In genomic region chr9:2802494-2802921, GRCh38 we compare ENCODE assay signal across 16 cellular contexts. TPM values are rescaled to one million over a fixed set of nuclear protein-coding genes. Genes with fewer than 3 reads are reported as not detected.
DNase-seq lines count a peak whose midpoint lies in the region; ATAC-seq and TF ChIP-seq lines count a peak whose summit lies in the region.
"Had no signal": no experiment of that assay in that cellular context is flagged by ENCODE, and none has a peak within 500 bp of the region (broad histone marks: within the 10 kb centered on the region; RNA-seq: fewer than 3 reads in every experiment).

No MANE protein-coding gene starts in this region.

- H3K9me3 ChIP-seq in PC-3 (ENCODE audit: low read length) (no peaks in the 10 kb centered on the region), osteoblast (ENCODE audit: low read depth, low read length) (no peaks in the 10 kb centered on the region)
- H3K9me3 ChIP-seq: ascending aorta had no signal

- BruUV-seq in PC-3 (replicated peaks; lab: Mats Ljungman, UMichigan), result no TSS peak

- ATAC-seq in PC-3, result peak; percentile 46
- ATAC-seq in HG02852 (IDR thresholded peaks at IDR 0.05; ENCODE audit: unreplicated experiment), result no peak
- ATAC-seq in HG03139 (IDR thresholded peaks at IDR 0.05; ENCODE audit: unreplicated experiment), result no peak

- TF ChIP-seq CTCF in PC-3 (conservative IDR thresholded peaks at IDR 0.05; ENCODE audit: low read depth, low read length) (no peak), osteoblast (IDR thresholded peaks at IDR 0.05; ENCODE audit: extremely low read depth, low read depth, low read length) (no peak)

- H3K27me3 ChIP-seq in PC-3 (ENCODE audit: low read length) (no peaks in the 10 kb centered on the region), osteoblast (ENCODE audit: insufficient read depth, low read length) (no peaks in the 10 kb centered on the region)
- H3K27me3 ChIP-seq: ascending aorta had no signal

- H3K4me1 ChIP-seq in PC-3 (ENCODE audit: insufficient read depth, low read length) (0 out of 2 replicates have a peak, but pooled peaks cover 8% of the 10 kb centered on the region), osteoblast (ENCODE audit: insufficient read depth, low read length) (peaks cover 23% of the 10 kb centered on the region)

- H3K79me2 ChIP-seq in PC-3 (ENCODE audit: low read length) (no peaks in the 10 kb centered on the region), osteoblast (ENCODE audit: insufficient read depth, low read length) (no peaks in the 10 kb centered on the region)

- CTCF ChIA-PET in PC-3 (lab: Charles Lee), result no interaction called here

- H3K9ac ChIP-seq in PC-3 (ENCODE audit: low read length), result no peak overlapping the region

- H4K20me1 ChIP-seq in PC-3 (ENCODE audit: low read length) (no peaks in the 10 kb centered on the region), osteoblast (ENCODE audit: insufficient read depth, low read length) (no peaks in the 10 kb centered on the region)

- H3K36me3 ChIP-seq in PC-3 (ENCODE audit: low read depth, low read length) (peaks cover 65% of the 10 kb centered on the region), osteoblast (ENCODE audit: insufficient read depth, low read length) (peaks cover 79% of the 10 kb centered on the region)

- H2AFZ ChIP-seq in PC-3 (ENCODE audit: low read length) (no peak overlapping the region), osteoblast (ENCODE audit: low read length) (no peak overlapping the region)

- intact Hi-C loops in PC-3 (cut with micrococcal nuclease), result no loop called here

- no peaks in the 10 kb centered on the region for H3F3A ChIP-seq in PC-3 (ENCODE audit: low read length, unreplicated experiment)

- peak overlapping the region; percentile 60 for H3K27ac ChIP-seq in PC-3 (ENCODE audit: low read length)
- peak overlapping the region; percentile 88 for H3K27ac ChIP-seq in epithelial cell of prostate
- peak overlapping the region; percentile 89 for H3K27ac ChIP-seq in osteoblast (ENCODE audit: low read depth, low read length)
- H3K27ac ChIP-seq: ascending aorta had no signal

- POLR2A ChIA-PET in PC-3 (lab: Charles Lee; ENCODE audit: unreplicated experiment), result no interaction called here

- DNase-seq in SIG-M5 treated with dmso at 0.1 percent for 504 hours (lab: John Stamatoyannopoulos, UW; ENCODE audit: unreplicated experiment), result peak; percentile 10
- no peak for DNase-seq in SIG-M5 (lab: John Stamatoyannopoulos, UW)
- DNase-seq in PC-3, result peak; percentile 42
- no peak for DNase-seq in epithelial cell of prostate (ENCODE audit: low read depth, low spot score)
- peak; percentile 72 for DNase-seq in osteoblast (ENCODE audit: insufficient read length, low spot score, missing footprints)
- DNase-seq in middle frontal gyrus (ENCODE audit: extremely low spot score, low spot score), result no peak
- DNase-seq: 8988T; activated gamma-delta T cell; CD8-positive, alpha-beta memory T cell; cortex of kidney; DND-41; NCI-H187; SHP77 had no signal

- H3K4me3 ChIP-seq in PC-3 (ENCODE audit: low read length) (no peak overlapping the region), osteoblast (ENCODE audit: insufficient read depth, low read length) (no peak overlapping the region)
- H3K4me3 ChIP-seq: ascending aorta had no signal

- H3K4me2 ChIP-seq in PC-3 (ENCODE audit: low read length), result no peak overlapping the region
- no peak overlapping the region for H3K4me2 ChIP-seq in osteoblast (ENCODE audit: insufficient read depth, low read length)

- no peaks in the 10 kb centered on the region for H3K9me2 ChIP-seq in PC-3 (replicated peaks; ENCODE audit: low read length)

RNA-seq across cellular contexts. Expression of gene PUM3, which starts 41.4 kb away (rescaled TPM):
- total RNA-seq in PC-3 (2014; rRNA removed) (34.4 and 45.5 TPM in 2 replicates), osteoblast (35.4 and 40.2 TPM in 2 replicates)

Comparison
In these comparisons a context has a peak if more than half of its experiments do, and no peak if none do; other contexts are left out.
1. DNase-seq: peak in SIG-M5 treated with dmso at 0.1 percent for 504 hours (single experiment), PC-3 (single experiment) and osteoblast (single experiment); none in SIG-M5 (single experiment), epithelial cell of prostate (single experiment) and middle frontal gyrus (single experiment).
2. Peak in every context shown above with its lines, with median percentiles within 50 percentile points of each other: H3K27ac ChIP-seq.